Comparison of ENCODE assay signal across 1 cellular context in genomic region chr18:26551217-26551708, GRCh38.
TF ChIP-seq lines count a peak whose summit lies in the region.

No MANE protein-coding gene starts in this region.

TF ChIP-seq in H1, 55 proteins besides CTCF, POLR2A, EP300 and RAD21 (continued from another document):
- TF ChIP-seq GTF2F1 (IDR thresholded peaks at IDR 0.05; ENCODE audit: borderline replicate concordance, low read depth, low read length) (no peak), NANOG (IDR thresholded peaks at IDR 0.05; ENCODE audit: insufficient read depth, low read depth, low read length, poor library complexity, severe bottlenecking) (no peak), JUND (IDR thresholded peaks at IDR 0.05; ENCODE audit: low read length) (no peak), ATF3 (IDR thresholded peaks at IDR 0.05; ENCODE audit: insufficient read depth, low read depth, low read length) (no peak), JUN (IDR thresholded peaks at IDR 0.05; ENCODE audit: low read depth, low read length) (no peak), SP4 (IDR thresholded peaks at IDR 0.05; ENCODE audit: low read length) (no peak), ATF2 (IDR thresholded peaks at IDR 0.05; ENCODE audit: low read length) (no peak), EGR1 (IDR thresholded peaks at IDR 0.05; ENCODE audit: borderline replicate concordance, low read depth, low read length) (no peak), SIN3A (conservative IDR thresholded peaks at IDR 0.05 in 1 of 2, IDR thresholded peaks at IDR 0.05 in 1 of 2; ENCODE audit: low read depth in 1 of 2, low read length in 2 of 2) (no peak), EZH2 (IDR thresholded peaks at IDR 0.05; ENCODE audit: low read depth, low read length, severe bottlenecking) (peak; percentile 71), MAFK (IDR thresholded peaks at IDR 0.05; ENCODE audit: low read depth, low read length) (no peak), HDAC6 (IDR thresholded peaks at IDR 0.05; ENCODE audit: low read depth, low read length) (no peak), TEAD4 (IDR thresholded peaks at IDR 0.05; ENCODE audit: low read depth, low read length) (no peak), SIX5 (IDR thresholded peaks at IDR 0.05; ENCODE audit: low read depth, low read length) (no peak), RNF2 (IDR thresholded peaks at IDR 0.05; ENCODE audit: borderline replicate concordance, low read depth, low read length, missing control alignments, poor library complexity, severe bottlenecking) (peak; percentile 81), RFX5 (IDR thresholded peaks at IDR 0.05; ENCODE audit: borderline replicate concordance, low read depth, low read length) (no peak), SAP30 (IDR thresholded peaks at IDR 0.05; ENCODE audit: insufficient read depth, insufficient replicate concordance, low read length) (no peak)
